ENCODE assay signal across 1 cellular context in the genomic region with DNA sequence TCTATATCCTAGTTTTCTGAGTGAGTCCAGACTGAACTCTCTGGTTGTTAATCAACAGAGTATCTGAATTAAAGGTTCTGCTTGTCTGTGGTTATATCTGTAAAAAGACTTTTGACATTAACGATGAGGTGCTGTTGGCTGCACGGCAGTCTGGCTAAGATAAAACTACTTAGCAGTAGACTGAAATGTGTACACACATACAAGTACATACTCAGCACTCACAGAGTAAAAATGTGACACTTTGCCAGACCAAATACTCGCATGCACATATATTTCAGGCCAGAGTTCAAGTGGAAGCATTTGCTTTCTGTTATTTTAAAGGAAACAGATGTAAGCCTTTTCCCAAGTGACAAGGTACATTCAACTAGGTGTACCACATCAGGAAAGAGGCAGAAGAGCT.
TF ChIP-seq lines count a peak whose summit lies in the region.

No MANE protein-coding gene starts in this region.

TF ChIP-seq in IMR-90, 13 proteins besides CTCF, POLR2A, EP300 and RAD21:
- no peak for TF ChIP-seq ELK1 (IDR thresholded peaks at IDR 0.05; ENCODE audit: borderline replicate concordance, low read depth, low read length)
- TF ChIP-seq BHLHE40 (IDR thresholded peaks at IDR 0.05; ENCODE audit: low read depth, low read length): no peak
- no peak for TF ChIP-seq SMC3 (IDR thresholded peaks at IDR 0.05; ENCODE audit: low read depth, low read length)
- TF ChIP-seq USF2 (IDR thresholded peaks at IDR 0.05; ENCODE audit: low read depth, low read length): no peak
- TF ChIP-seq MAFK (IDR thresholded peaks at IDR 0.05; ENCODE audit: low read depth, low read length): no peak
- TF ChIP-seq CEBPB (IDR thresholded peaks at IDR 0.05; ENCODE audit: low read depth, low read length): no peak
- TF ChIP-seq RCOR1 (IDR thresholded peaks at IDR 0.05; ENCODE audit: insufficient replicate concordance, low read length): no peak
- TF ChIP-seq MXI1 (IDR thresholded peaks at IDR 0.05; ENCODE audit: borderline replicate concordance, low read depth, low read length): no peak
- no peak for TF ChIP-seq RFX5 (IDR thresholded peaks at IDR 0.05; ENCODE audit: low read depth, low read length)
- TF ChIP-seq FOS (IDR thresholded peaks at IDR 0.05; ENCODE audit: low read depth, low read length): no peak
- TF ChIP-seq MAZ (IDR thresholded peaks at IDR 0.05; ENCODE audit: borderline replicate concordance, low read depth, low read length): no peak
- no peak for TF ChIP-seq CHD1 (IDR thresholded peaks at IDR 0.05; ENCODE audit: low read depth, low read length)
- no peak for TF ChIP-seq NFE2L2 (IDR thresholded peaks at IDR 0.05; ENCODE audit: low read depth, low read length)
